ENCODE assay signal across 8 cellular contexts in the genomic region with DNA sequence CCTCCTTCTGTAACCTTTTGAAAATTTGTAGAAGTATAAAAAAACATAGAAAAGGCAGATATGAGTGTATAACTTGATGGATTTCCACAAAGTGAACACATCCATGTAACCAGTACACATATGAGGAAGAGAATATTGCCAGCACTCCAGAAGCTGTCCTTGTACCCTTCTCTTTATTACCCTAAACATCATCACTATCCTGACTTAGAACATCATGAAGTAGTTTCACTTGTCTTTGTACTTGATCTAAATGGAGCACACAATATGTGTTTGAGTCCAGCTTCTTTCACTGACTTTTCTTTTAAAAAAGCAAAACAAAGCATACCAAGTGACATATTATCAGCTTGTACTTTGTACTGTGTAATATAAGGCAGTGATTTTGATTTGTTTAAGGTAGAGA.
DNase-seq lines count a peak whose midpoint lies in the region; ATAC-seq and TF ChIP-seq lines count a peak whose summit lies in the region.

No MANE protein-coding gene starts in this region.

- H3K36me3 ChIP-seq in endodermal cell (ENCODE audit: control insufficient read depth, insufficient read depth, low read length): no peaks in the 10 kb centered on the region
- no peaks in the 10 kb centered on the region for H3K36me3 ChIP-seq in gastroesophageal sphincter

- peak; percentile 25 for ATAC-seq in GM18499 (IDR thresholded peaks at IDR 0.05; ENCODE audit: insufficient read depth, unreplicated experiment)
- peak; percentile 57 for ATAC-seq in GM21367 (IDR thresholded peaks at IDR 0.05; ENCODE audit: unreplicated experiment)
- ATAC-seq in HG03354 (IDR thresholded peaks at IDR 0.05; ENCODE audit: poor library complexity, severe bottlenecking, unreplicated experiment): peak; percentile 65
- no peak for ATAC-seq in gastroesophageal sphincter

- TF ChIP-seq POLR2A in gastroesophageal sphincter (IDR thresholded peaks at IDR 0.05): no peak

- no peaks in the 10 kb centered on the region for H3K4me1 ChIP-seq in endodermal cell (ENCODE audit: control insufficient read depth, insufficient read depth, low read length)
- H3K4me1 ChIP-seq in gastroesophageal sphincter: peaks cover 0 to 6% (median 0%) of the 10 kb centered on the region in 3 donors

- peaks cover 12% of the 10 kb centered on the region for H3K36me3 Mint-ChIP-seq in endodermal cell (ENCODE audit: low read depth)

- no peak for TF ChIP-seq EP300 in gastroesophageal sphincter (IDR thresholded peaks at IDR 0.05)

- DNase-seq in endodermal cell (no peak), NCI-H526 (lab: John Stamatoyannopoulos, UW) (no peak), medulla oblongata (ENCODE audit: extremely low spot score) (no peak), posterior vena cava (ENCODE audit: low spot score) (no peak)

- H3K27ac Mint-ChIP-seq in endodermal cell: peak overlapping the region; percentile 40

- H3K4me3 ChIP-seq in endodermal cell (ENCODE audit: low read length) (no peak overlapping the region), gastroesophageal sphincter (no peak overlapping the region)

- H3K4me3 Mint-ChIP-seq in endodermal cell: no peak overlapping the region

- H3K9ac ChIP-seq in endodermal cell (ENCODE audit: extremely low read depth, low read length, poor library complexity, severe bottlenecking): no peak overlapping the region

- H3K27me3 Mint-ChIP-seq in endodermal cell (ENCODE audit: insufficient read depth): no peaks in the 10 kb centered on the region

- H3K27me3 ChIP-seq in endodermal cell (ENCODE audit: control insufficient read depth, insufficient read depth, low read length, poor library complexity, severe bottlenecking): no peaks in the 10 kb centered on the region
- H3K27me3 ChIP-seq in gastroesophageal sphincter: no peaks in the 10 kb centered on the region

- no peaks in the 10 kb centered on the region for H3K9me3 Mint-ChIP-seq in endodermal cell

- intact Hi-C loops in posterior vena cava (cut with DNase I): no loop called here

- no peak overlapping the region for H3K27ac ChIP-seq in endodermal cell (ENCODE audit: low read depth, low read length)
- H3K27ac ChIP-seq in gastroesophageal sphincter: no peak overlapping the region

- no peaks in the 10 kb centered on the region for H3K4me1 Mint-ChIP-seq in endodermal cell

- H3K9me3 ChIP-seq in endodermal cell (ENCODE audit: control insufficient read depth, low read length) (no peaks in the 10 kb centered on the region), gastroesophageal sphincter (no peaks in the 10 kb centered on the region)

- TF ChIP-seq CTCF in endodermal cell (conservative IDR thresholded peaks at IDR 0.05) (no peak), gastroesophageal sphincter (IDR thresholded peaks at IDR 0.05) (no peak)
